ENCODE assay signal across 8 cellular contexts in genomic region chr11:44110231-44110679, GRCh38. TPM values are rescaled to one million over a fixed set of nuclear protein-coding genes. Genes with fewer than 3 reads are reported as not detected.
DNase-seq lines count a peak whose midpoint lies in the region; ATAC-seq lines count a peak whose summit lies in the region.

No MANE protein-coding gene starts in this region.

- no peak overlapping the region for H3K4me3 ChIP-seq in effector memory CD4-positive, alpha-beta T cell (ENCODE audit: insufficient read depth, low read depth, low read length, poor library complexity, severe bottlenecking)

- ATAC-seq in GM19025 (IDR thresholded peaks at IDR 0.05; ENCODE audit: low read depth, unreplicated experiment): peak; percentile 88
- peak; percentile 93 for ATAC-seq in HG03135 (IDR thresholded peaks at IDR 0.05; ENCODE audit: unreplicated experiment)
- peak; percentile 91 to 93 for ATAC-seq in naive thymus-derived CD8-positive, alpha-beta T cell

- H3K4me1 Mint-ChIP-seq in naive thymus-derived CD8-positive, alpha-beta T cell: peaks cover 6 to 14% (median 9%) of the 10 kb centered on the region in 4 donors

- H3K9me3 ChIP-seq in effector memory CD4-positive, alpha-beta T cell (ENCODE audit: control insufficient read depth, low read length): no peaks in the 10 kb centered on the region

- H3K27ac ChIP-seq in effector memory CD4-positive, alpha-beta T cell (ENCODE audit: insufficient read depth, low read length, poor library complexity, severe bottlenecking): no peak overlapping the region

- no peaks in the 10 kb centered on the region for H3K27me3 ChIP-seq in effector memory CD4-positive, alpha-beta T cell (replicated peaks; ENCODE audit: control insufficient read depth, insufficient read depth, low read length, poor library complexity, severe bottlenecking)

- peaks cover 7 to 67% (median 19%) of the 10 kb centered on the region in 3 donors for H3K36me3 Mint-ChIP-seq in naive thymus-derived CD8-positive, alpha-beta T cell

- H3K4me1 ChIP-seq in effector memory CD4-positive, alpha-beta T cell (ENCODE audit: control insufficient read depth, insufficient read depth, low read length, poor library complexity, severe bottlenecking): no peaks in the 10 kb centered on the region

- POLR2A ChIA-PET in naive thymus-derived CD8-positive, alpha-beta T cell (lab: Charles Lee): interaction anchor here (1.2 kb wide), 1 partner anchor 16 kb away, joined by 5 read pairs; no protein-coding TSS in a partner anchor

- no peaks in the 10 kb centered on the region for H3K9me3 Mint-ChIP-seq in naive thymus-derived CD8-positive, alpha-beta T cell

- peak overlapping the region in 6 of 10 donors; percentile 1 to 67 (median 41) for H3K27ac Mint-ChIP-seq in naive thymus-derived CD8-positive, alpha-beta T cell

- no peaks in the 10 kb centered on the region for H3K27me3 Mint-ChIP-seq in naive thymus-derived CD8-positive, alpha-beta T cell

- peaks cover 21% of the 10 kb centered on the region for H3K36me3 ChIP-seq in effector memory CD4-positive, alpha-beta T cell (ENCODE audit: control insufficient read depth, insufficient read depth, low read length)

- no peak overlapping the region for H3K4me3 Mint-ChIP-seq in naive thymus-derived CD8-positive, alpha-beta T cell

- DNase-seq in CD1c-positive myeloid dendritic cell (ENCODE audit: extremely low spot score) (peak; percentile 44), NCI-H345 treated with DMSO at 0.1 percent for 48 hours (lab: John Stamatoyannopoulos, UW; ENCODE audit: unreplicated experiment) (peak; percentile 1), superior temporal gyrus (ENCODE audit: extremely low spot score) (peak; percentile 67)
- DNase-seq in activated CD4-positive, alpha-beta T cell treated with anti-CD3 and anti-CD28 coated beads, Interleukin-2, amount 50 U/mL, for 1 hour: peak; percentile 43
- peak in 2 of 3 donors; percentile 3 to 16 for DNase-seq in effector memory CD4-positive, alpha-beta T cell
- DNase-seq in naive thymus-derived CD8-positive, alpha-beta T cell: peak; percentile 15 to 73 (median 44)

RNA-seq across cellular contexts. Expression of gene EXT2, which starts 14.8 kb away (rescaled TPM):
- 10 to 100 TPM; 27.3 to 27.8 TPM for total RNA-seq in naive thymus-derived CD8-positive, alpha-beta T cell
- 10 to 100 TPM; 30.6 to 39.5 (median 37.6) TPM for polyA plus RNA-seq in naive thymus-derived CD8-positive, alpha-beta T cell

RNA-seq across cellular contexts. Expression of gene ACCS, which starts 44.2 kb away (rescaled TPM):
- 10 to 100 TPM; 25.9 to 27.8 TPM for total RNA-seq in naive thymus-derived CD8-positive, alpha-beta T cell
- 1 to 10 TPM in 1 of 3 donors, under 1 TPM in 2; 0.79 to 1.2 (median 0.99) TPM for polyA plus RNA-seq in naive thymus-derived CD8-positive, alpha-beta T cell

Comparison
In these comparisons a context has a peak if more than half of its experiments do, and no peak if none do; other contexts are left out.
1. DNase-seq: peak in every context shown above with its lines; median percentile 67 in superior temporal gyrus; 44 in naive thymus-derived CD8-positive, alpha-beta T cell; 44 in CD1c-positive myeloid dendritic cell; 43 in activated CD4-positive, alpha-beta T cell treated with anti-CD3 and anti-CD28 coated beads, Interleukin-2, amount 50 U/mL, for 1 hour; 10 in effector memory CD4-positive, alpha-beta T cell; 1 in NCI-H345 treated with DMSO at 0.1 percent for 48 hours.